ENCODE assay signal across 25 cellular contexts in genomic region chr3:157370867-157371266, GRCh38.
"Had no signal": no experiment of that assay in that cellular context is flagged by ENCODE, and none has a peak within 500 bp of the region (broad histone marks: within the 10 kb centered on the region; RNA-seq: fewer than 3 reads in every experiment).

No MANE protein-coding gene starts in this region.

- H3K4me3 ChIP-seq: adrenal gland had no signal

- ATAC-seq: activated T-helper 17 cell treated with anti-CD3 and anti-CD28 coated beads, Interleukin-2, amount 50 U/mL, for 72 hours; T-helper 17 cell had no signal

- H3K27ac ChIP-seq: adrenal gland had no signal

- DNase-seq: activated B cell treated with CpG ODN at 0.5 μM for 24 hours; activated CD4-positive, alpha-beta memory T cell treated with anti-CD3 and anti-CD28 coated beads for 36 hours; activated CD4-positive, alpha-beta T cell treated with anti-CD3 and anti-CD28 coated beads for 1 hour; activated CD4-positive, alpha-beta T cell treated with anti-CD3 and anti-CD28 coated beads, Interleukin-2, amount 10 ng/mL, durations not matched to agents 7 days and 5 days; activated CD8-positive, alpha-beta memory T cell treated with anti-CD3 and anti-CD28 coated beads for 24 hours; activated gamma-delta T cell treated with Interleukin-2 at 50 U/mL for 16 hours; activated naive CD4-positive, alpha-beta T cell treated with anti-CD3 and anti-CD28 coated beads, Interleukin-2, amount 10 ng/mL, durations not matched to agents 7 days and 5 days; activated naive CD8-positive, alpha-beta T cell treated with anti-CD3 and anti-CD28 coated beads for 36 hours; activated T-cell treated with anti-CD3 and anti-CD28 coated beads, Interleukin-2, amount 50 U/mL, for 48 hours; adrenal gland; aorta; Karpas-422; MM.1S; NCI-H1105 treated with DMSO at 0.1 percent for 48 hours; NCI-H1436 treated with DMSO at 0.1 percent for 48 hours; NCI-H187; NCI-H2081; NCI-H2171; NCI-H2227 treated with DMSO at 0.1 percent for 48 hours; NCI-H524 treated with DMSO at 0.1 percent for 48 hours; NCI-H748 treated with DMSO at 0.1 percent for 48 hours; SIG-M5; T-helper 17 cell; T-helper 9 cell had no signal

- H3K4me1 ChIP-seq: adrenal gland had no signal

- H3K36me3 ChIP-seq: adrenal gland had no signal

- H3K9me3 ChIP-seq: adrenal gland had no signal

- H3K27me3 ChIP-seq: adrenal gland had no signal
